In genomic region chr11:84345027-84345426, GRCh38 we compare ENCODE assay signal across 32 cellular contexts.
"Had no signal": no experiment of that assay in that cellular context is flagged by ENCODE, and none has a peak within 500 bp of the region (broad histone marks: within the 10 kb centered on the region; RNA-seq: fewer than 3 reads in every experiment).

No MANE protein-coding gene starts in this region.

- H3K27me3 ChIP-seq: ascending aorta, cardiac muscle cell had no signal

- H3K4me1 ChIP-seq: ascending aorta had no signal

- H3K36me3 ChIP-seq: ascending aorta, cardiac muscle cell had no signal

- H3K27ac ChIP-seq: ascending aorta, cardiac muscle cell, VCaP had no signal

- H3K9me3 ChIP-seq: ascending aorta had no signal

- DNase-seq: activated B cell treated with CpG ODN at 0.5 μM for 24 hours; activated CD4-positive, alpha-beta memory T cell treated with anti-CD3 and anti-CD28 coated beads for 36 hours; activated CD4-positive, alpha-beta T cell treated with anti-CD3 and anti-CD28 coated beads for 4 hours; activated CD4-positive, alpha-beta T cell treated with anti-CD3 and anti-CD28 coated beads, Interleukin-2, amount 10 ng/mL, durations not matched to agents 24 days and 14 days; activated CD4-positive, alpha-beta T cell treated with anti-CD3 and anti-CD28 coated beads, Interleukin-2, amount 50 U/mL, for 1 hour; activated CD4-positive, alpha-beta T cell treated with anti-CD3 and anti-CD28 coated beads, Interleukin-2, amount 50 U/mL, for 4 hours; activated CD4-positive, CD25-positive, alpha-beta regulatory T cell treated with anti-CD3 and anti-CD28 coated beads, Interleukin-2, amount 50 U/mL, for 72 hours; activated CD8-positive, alpha-beta memory T cell treated with anti-CD3 and anti-CD28 coated beads, Interleukin-2, amount 50 U/mL, for 4 hours; activated CD8-positive, alpha-beta T cell treated with anti-CD3 and anti-CD28 coated beads for 36 hours; activated effector memory CD4-positive, alpha-beta T cell treated with anti-CD3 and anti-CD28 coated beads, Interleukin-2, amount 50 U/mL, for 16 hours; activated gamma-delta T cell treated with Interleukin-2 at 50 U/mL for 16 hours; activated naive CD4-positive, alpha-beta T cell; activated naive CD4-positive, alpha-beta T cell treated with anti-CD3 and anti-CD28 coated beads for 36 hours; activated naive CD4-positive, alpha-beta T cell treated with anti-CD3 and anti-CD28 coated beads, Interleukin-2, amount 50 U/mL, for 16 hours; activated naive CD8-positive, alpha-beta T cell treated with anti-CD3 and anti-CD28 coated beads for 36 hours; activated T-cell treated with anti-CD3 and anti-CD28 coated beads for 4 hours; activated T-cell treated with anti-CD3 and anti-CD28 coated beads, Interleukin-2, amount 50 U/mL, for 1 hour; activated T-cell treated with anti-CD3 and anti-CD28 coated beads, Interleukin-2, amount 50 U/mL, for 4 hours; activated T-cell treated with anti-CD3 and anti-CD28 coated beads, Interleukin-2, amount 50 U/mL, for 72 hours; amygdala; anterior cingulate cortex; caudate nucleus; cerebellar nuclear complex; T-helper 2 cell; T-helper 9 cell had no signal

- ATAC-seq: activated CD8-positive, alpha-beta T cell treated with anti-CD3 and anti-CD28 coated beads for 36 hours; activated naive CD4-positive, alpha-beta T cell treated with anti-CD3 and anti-CD28 coated beads, Interleukin-2, amount 50 U/mL, for 72 hours; activated T-cell treated with anti-CD3 and anti-CD28 coated beads, Interleukin-2, amount 50 U/mL, for 4 hours; activated T-cell treated with anti-CD3 and anti-CD28 coated beads, Interleukin-2, amount 50 U/mL, for 72 hours; activated T-helper 17 cell treated with anti-CD3 and anti-CD28 coated beads, Interleukin-2, amount 50 U/mL, for 72 hours had no signal

- H3K4me3 ChIP-seq: ascending aorta, cardiac muscle cell had no signal

- FAIRE-seq: bronchial epithelial cell, TTC549 had no signal
